ENCODE assay signal across 9 cellular contexts in genomic region chr9:75855509-75855908, GRCh38. TPM values are rescaled to one million over a fixed set of nuclear protein-coding genes. Genes with fewer than 3 reads are reported as not detected.
DNase-seq lines count a peak whose midpoint lies in the region; ATAC-seq and TF ChIP-seq lines count a peak whose summit lies in the region.
"Had no signal": no experiment of that assay in that cellular context is flagged by ENCODE, and none has a peak within 500 bp of the region (broad histone marks: within the 10 kb centered on the region; RNA-seq: fewer than 3 reads in every experiment).

No MANE protein-coding gene starts in this region.

- H3K27me3 ChIP-seq in kidney epithelial cell (ENCODE audit: control insufficient read depth, insufficient read depth, low read length): no peaks in the 10 kb centered on the region

- H3K27ac ChIP-seq in VCaP: no peak overlapping the region

- no peak for ATAC-seq in sciatic nerve
- ATAC-seq in GM19351 (IDR thresholded peaks at IDR 0.05; ENCODE audit: unreplicated experiment): no peak

- peak; percentile 9 for DNase-seq in AG08395 (ENCODE audit: low spot score)
- peak; percentile 9 for DNase-seq in HCEC 1CT
- DNase-seq in kidney epithelial cell (ENCODE audit: low read depth): no peak
- no peak for DNase-seq in germinal center (ENCODE audit: low spot score)
- no peak for DNase-seq in sciatic nerve (ENCODE audit: low spot score)
- DNase-seq in DMS153 treated with DMSO at 0.1 percent for 48 hours (lab: John Stamatoyannopoulos, UW; ENCODE audit: unreplicated experiment): no peak
- DNase-seq: T-helper 9 cell had no signal

- H3K4me3 ChIP-seq in kidney epithelial cell (ENCODE audit: low read depth, low read length): no peak overlapping the region

- no peaks in the 10 kb centered on the region for H3K36me3 ChIP-seq in kidney epithelial cell (ENCODE audit: control insufficient read depth, insufficient read depth, low read length)

- intact Hi-C loops in sciatic nerve (cut with DNase I): no loop called here

- TF ChIP-seq CTCF in VCaP (conservative IDR thresholded peaks at IDR 0.05): peak; percentile 77
- peak; percentile 25 for TF ChIP-seq CTCF in kidney epithelial cell (IDR thresholded peaks at IDR 0.05; ENCODE audit: insufficient read depth, low read length, poor library complexity, severe bottlenecking)

RNA-seq across cellular contexts. Expression of gene PCSK5, which starts 35.0 kb away (rescaled TPM):
- total RNA-seq in kidney epithelial cell: 2.3 and 3.8 TPM in 2 replicates
- 18.8 TPM for total RNA-seq in sciatic nerve

Comparison
In these comparisons a context has a peak if more than half of its experiments do, and no peak if none do; other contexts are left out.
1. DNase-seq: peak in AG08395 (single experiment) and HCEC 1CT (single experiment); none in kidney epithelial cell (single experiment), germinal center (single experiment), sciatic nerve (single experiment) and DMS153 treated with DMSO at 0.1 percent for 48 hours (single experiment).